11 cellular contexts compared by ENCODE assay signal in genomic region chr5:72557576-72558336, GRCh38. TPM values are rescaled to one million over a fixed set of nuclear protein-coding genes. Genes with fewer than 3 reads are reported as not detected.
DNase-seq lines count a peak whose midpoint lies in the region; ATAC-seq, FAIRE-seq and TF ChIP-seq lines count a peak whose summit lies in the region.
"Had no signal": no experiment of that assay in that cellular context is flagged by ENCODE, and none has a peak within 500 bp of the region (broad histone marks: within the 10 kb centered on the region; RNA-seq: fewer than 3 reads in every experiment).

No MANE protein-coding gene starts in this region.

- SMC1A ChIA-PET in GM12878 (lab: Charles Lee; ENCODE audit: uncharacterized antibody, unreplicated experiment) = interaction anchor here (1.4 to 1.7 kb wide), 3 partner anchors 20 to 260 kb away, joined by 3 to 4 read pairs (median 4); partner anchors contain the start of gene ZNF366

- H3K9me3 Mint-ChIP-seq in GM23338 = no peaks in the 10 kb centered on the region
- H3K9me3 Mint-ChIP-seq in stimulated activated naive CD8-positive, alpha-beta T cell treated with anti-CD3 and anti-CD28 coated beads, Interleukin-15, amount 100 ng/mL, for 72 hours = no peaks in the 10 kb centered on the region

- H3K4me3 Mint-ChIP-seq in GM23338 = peak overlapping the region; percentile 71
- peak overlapping the region; percentile 84 to 90 for H3K4me3 Mint-ChIP-seq in stimulated activated naive CD8-positive, alpha-beta T cell treated with anti-CD3 and anti-CD28 coated beads, Interleukin-15, amount 100 ng/mL, for 72 hours

- TF ChIP-seq POLR2A in GM12878 (IDR thresholded peaks at IDR 0.05; ENCODE audit: low read depth, low read length) = no peak

- H3K36me3 Mint-ChIP-seq in GM23338 (ENCODE audit: low read depth) = no peaks in the 10 kb centered on the region; the same call in 2 of the 3 replicates

- WGBS in GM12878 (ENCODE audit: insufficient coverage, insufficient replicate concordance, low lambda C conversion rate, missing lambda C conversion rate) = 72% methylated on average over 17 of the region's 17 CpGs
- WGBS in mesodermal cell (ENCODE audit: insufficient coverage in 2 of 2), 2 experiments = 93 to 95% methylated on average over 13 to 14 of the region's 17 CpGs

- H3K9me2 ChIP-seq in GM23338 (ENCODE audit: insufficient read depth) = no peaks in the 10 kb centered on the region; the same call in 1 of the 2 replicates

- no peaks in the 10 kb centered on the region for H3K79me2 ChIP-seq in GM23338 (replicated peaks; ENCODE audit: insufficient read depth)
- no peaks in the 10 kb centered on the region for H3K79me2 ChIP-seq in GM12878 (ENCODE audit: control insufficient read depth, insufficient read depth, low read length)

- DNase-seq in GM23338 (ENCODE audit: low spot score) (no peak), GM12878 (ENCODE audit: low read depth, low spot score) (no peak), GM10248 (ENCODE audit: extremely low spot score) (no peak), GM13977 (ENCODE audit: low spot score) (no peak)
- no peak for DNase-seq in stimulated activated naive CD8-positive, alpha-beta T cell treated with anti-CD3 and anti-CD28 coated beads, Interleukin-15, amount 100 ng/mL, for 72 hours
- DNase-seq: cortex of kidney had no signal

- peak overlapping the region; percentile 97; the same call in 1 of the 2 replicates for H2AFZ ChIP-seq in GM23338
- no peak overlapping the region for H2AFZ ChIP-seq in GM12878 (ENCODE audit: control insufficient read depth, low read depth, low read length)

- CTCF ChIA-PET in GM12878 (lab: Yijun Ruan, JAX) (interaction anchor here (1.7 kb wide), 1 partner anchor 192 kb away, joined by 3 read pairs; no protein-coding TSS in a partner anchor), GM10248 (lab: Yijun Ruan, JAX) (interaction anchor here (1.3 to 2.8 kb wide), 5 partner anchors 8 to 202 kb away, joined by 3 to 16 read pairs (median 4); no protein-coding TSS in a partner anchor)

- no peak overlapping the region for H3K9ac ChIP-seq in GM12878 (ENCODE audit: control insufficient read depth, insufficient read depth, low read length)

- peak; percentile 21; the same call in 1 of the 2 replicates for TF ChIP-seq RAD21 in GM12878 (IDR thresholded peaks at IDR 0.05; ENCODE audit: insufficient read depth, low read depth, low read length)

- peaks cover 9% of the 10 kb centered on the region for H3K27me3 Mint-ChIP-seq in GM23338 (ENCODE audit: insufficient read depth, low read depth, poor library complexity)
- peaks cover 68% of the 10 kb centered on the region for H3K27me3 Mint-ChIP-seq in stimulated activated naive CD8-positive, alpha-beta T cell treated with anti-CD3 and anti-CD28 coated beads, Interleukin-15, amount 100 ng/mL, for 72 hours

- H3K27me3 ChIP-seq in GM23338 (ENCODE audit: insufficient read depth) (no peaks in the 10 kb centered on the region), GM12878 (replicated peaks in 1 of 2; ENCODE audit: control insufficient read depth in 2 of 2, insufficient read depth in 2 of 2, low read length in 1 of 2) (no peaks in the 10 kb centered on the region; a peak in 1 of 4 replicates)
- H3K27me3 ChIP-seq: heart right ventricle, Peyer's patch had no signal

- in situ Hi-C loops in GM12878 (cut with MboI) (no loop called here), GM13977 (cut with MboI; ENCODE audit: low pct_unique_long_range_greater_than_20kb, low sequenced_read_pairs, unreplicated experiment) (no loop called here)

- peaks cover 67% of the 10 kb centered on the region for H3K4me1 Mint-ChIP-seq in GM23338
- peaks cover 25% of the 10 kb centered on the region for H3K4me1 Mint-ChIP-seq in stimulated activated naive CD8-positive, alpha-beta T cell treated with anti-CD3 and anti-CD28 coated beads, Interleukin-15, amount 100 ng/mL, for 72 hours

- H3F3A ChIP-seq in GM23338 (replicated peaks; ENCODE audit: low read depth) = no peaks in the 10 kb centered on the region; the same call in 1 of the 2 replicates

- no peak for FAIRE-seq in GM12878 (lab: Jason Lieb, UNC)

- H3K27ac Mint-ChIP-seq in GM23338 = no peak overlapping the region
- H3K27ac Mint-ChIP-seq in stimulated activated naive CD8-positive, alpha-beta T cell treated with anti-CD3 and anti-CD28 coated beads, Interleukin-15, amount 100 ng/mL, for 72 hours = no peak overlapping the region

- intact Hi-C loops in GM12878 (cut with micrococcal nuclease; ENCODE audit: unreplicated experiment) = no loop called here

- 0 out of 2 replicates have a peak overlapping the region, but pooled peaks have one; percentile 59 for H3K4me3 ChIP-seq in GM23338
- H3K4me3 ChIP-seq in GM12878 = no peak overlapping the region
- no peak overlapping the region for H3K4me3 ChIP-seq in mesodermal cell (ENCODE audit: extremely low read depth, insufficient read depth, low read length, poor library complexity, severe bottlenecking)

- H3K27ac ChIP-seq in GM23338 (ENCODE audit: low read depth) (no peak overlapping the region), GM12878 (ENCODE audit: control insufficient read depth, insufficient read depth) (no peak overlapping the region), mesodermal cell (ENCODE audit: low read depth, low read length, severe bottlenecking) (peak overlapping the region; percentile 86)

- H3K4me2 ChIP-seq in GM23338 = peak overlapping the region; percentile 79
- H3K4me2 ChIP-seq in GM12878 (ENCODE audit: control insufficient read depth, insufficient read depth) = no peak overlapping the region

- no peaks in the 10 kb centered on the region for H3K36me3 ChIP-seq in GM23338 (ENCODE audit: insufficient read depth)
- no peaks in the 10 kb centered on the region for H3K36me3 ChIP-seq in GM12878 (ENCODE audit: control insufficient read depth in 2 of 2, insufficient read depth in 2 of 2, low read length in 1 of 2)
- H3K36me3 ChIP-seq in mesodermal cell (ENCODE audit: control insufficient read depth, insufficient read depth, low read length) = no peaks in the 10 kb centered on the region
- H3K36me3 ChIP-seq: heart right ventricle, Peyer's patch had no signal

- H3K9me3 ChIP-seq in GM12878 (replicated peaks; ENCODE audit: control insufficient read depth, insufficient read depth, low read length) = no peaks in the 10 kb centered on the region
- H3K9me3 ChIP-seq in mesodermal cell (ENCODE audit: control insufficient read depth, low read length) = no peaks in the 10 kb centered on the region
- H3K9me3 ChIP-seq: heart right ventricle, Peyer's patch had no signal

- H4K20me1 ChIP-seq in GM23338 (replicated peaks; ENCODE audit: insufficient read depth) (no peaks in the 10 kb centered on the region), GM12878 (ENCODE audit: control insufficient read depth, insufficient read depth) (no peaks in the 10 kb centered on the region)

- RAD21 ChIA-PET in GM12878 (lab: Charles Lee; ENCODE audit: unreplicated experiment) = no interaction called here

- POLR2A ChIA-PET in GM12878 (lab: Charles Lee) = no interaction called here
- POLR2A ChIA-PET in GM10248 (lab: Yijun Ruan, JAX) = no interaction called here

- ATAC-seq in GM23338 (no peak), GM12878 (no peak), GM21390 (IDR thresholded peaks at IDR 0.05; ENCODE audit: unreplicated experiment) (no peak)
- ATAC-seq in stimulated activated naive CD8-positive, alpha-beta T cell treated with anti-CD3 and anti-CD28 coated beads, Interleukin-15, amount 100 ng/mL, for 72 hours = no peak

- no peak for TF ChIP-seq EP300 in GM12878 (IDR thresholded peaks at IDR 0.05; ENCODE audit: borderline replicate concordance in 1 of 2, control insufficient read depth in 1 of 2, low read depth in 2 of 2, low read length in 2 of 2)

- H3K4me1 ChIP-seq in GM23338 (ENCODE audit: insufficient read depth) (peaks cover 43% of the 10 kb centered on the region), GM12878 (ENCODE audit: control insufficient read depth, insufficient read depth, low read length) (peaks cover 3% of the 10 kb centered on the region), mesodermal cell (ENCODE audit: control insufficient read depth, insufficient read depth, low read length, poor library complexity, severe bottlenecking) (peaks cover 14% of the 10 kb centered on the region)
- H3K4me1 ChIP-seq: Peyer's patch had no signal

- no TSS peak for BruUV-seq in GM12878 (replicated peaks; lab: Mats Ljungman, UMichigan)

- TF ChIP-seq CTCF in GM23338 (conservative IDR thresholded peaks at IDR 0.05; ENCODE audit: low read depth in 2 of 2) (peak in 1 of 2 experiments; percentile 22; a peak in 1 of 4 replicates), GM12878 (IDR thresholded peaks at IDR 0.05 in 2 of 3, conservative IDR thresholded peaks at IDR 0.05 in 1 of 3; ENCODE audit: control insufficient read depth in 2 of 3, extremely low read depth in 1 of 3, insufficient read depth in 1 of 3, low read depth in 3 of 3, low read length in 3 of 3) (no peak), GM10248 (IDR thresholded peaks at IDR 0.05; ENCODE audit: control extremely low read depth, extremely low read depth, low read depth, missing control alignments) (no peak), GM13977 (IDR thresholded peaks at IDR 0.05; ENCODE audit: extremely low read depth, insufficient read depth, missing control alignments) (no peak)

TF ChIP-seq in GM23338, 12 proteins besides CTCF, POLR2A, EP300 and RAD21 (continues in another document):
- no peak for TF ChIP-seq ZNF331 (CRISPR knock-in tag; IDR thresholded peaks at IDR 0.05; ENCODE audit: low read depth)

TF ChIP-seq in GM12878, 131 proteins besides CTCF, POLR2A, EP300 and RAD21 (continues in another document):
- TF ChIP-seq RFX5 (IDR thresholded peaks at IDR 0.05; ENCODE audit: low read depth, low read length) (no peak), GABPA (IDR thresholded peaks at IDR 0.05; ENCODE audit: low read depth) (no peak)

RNA-seq across cellular contexts. Expression of gene ZNF366, which starts 50.5 kb away (rescaled TPM):
- total RNA-seq in GM23338 (2014; rRNA removed; shearing (Covaris generic)) = not detected in 2 replicates
- polyA plus RNA-seq in GM23338 (2016; fragmentation: Nextera tagmentation; extraction: Ambion mirVana) = not detected in 2 replicates
- total RNA-seq in GM12878 (2013; cell fraction: nucleolus; rRNA removed) = not detected in 2 replicates
- total RNA-seq in GM12878 (2014; rRNA removed) = 0.06 TPM in 1 of 2 replicates, not detected in the other
- total RNA-seq in GM12878 (2014; rRNA removed; fragmentation: Illumina TruSeq; extraction: Trizol) = 0.05 TPM in 1 of 2 replicates, not detected in the other
- 0.18 TPM in 1 of 2 replicates, not detected in the other for total RNA-seq in GM12878 (2021)
- not detected for polyA plus RNA-seq in GM12878 (2011; ENCODE audit: low read depth)
- polyA plus RNA-seq in GM12878 (2011; rRNA removed) = not detected in 2 replicates
- not detected in 2 replicates for polyA plus RNA-seq in GM12878 (2011; cell fraction: cytosol; rRNA removed)
- polyA plus RNA-seq in GM12878 (2011; cell fraction: nucleus; rRNA removed) = not detected in 2 replicates
- polyA plus RNA-seq in GM12878 (2012) = 0.04 and 0.08 TPM in 2 replicates
- 0.01 and 0.10 TPM in 2 replicates for polyA plus RNA-seq in GM12878 (2014; fragmentation: Illumina TruSeq; extraction: Trizol)
- not detected for polyA plus RNA-seq in GM12878 (2014; fragmentation: Nextera tagmentation; extraction: Ambion mirVana)
- 0.03 TPM in 1 of 2 replicates, not detected in the other for polyA plus RNA-seq in GM12878 (2014; rRNA removed)
- not detected for polyA plus RNA-seq in GM12878 (2016; fragmentation: Nextera tagmentation; extraction: Ambion mirVana)
- polyA minus RNA-seq in GM12878 (2011; rRNA and poly(A)+ RNA removed) = not detected in 2 replicates
- not detected in 2 replicates for polyA minus RNA-seq in GM12878 (2011; cell fraction: cytosol; rRNA and poly(A)+ RNA removed)
- not detected in 2 replicates for polyA minus RNA-seq in GM12878 (2011; cell fraction: nucleus; rRNA and poly(A)+ RNA removed)
- 1.1 TPM for polyA plus RNA-seq in mesodermal cell (2013, experiment 1 of 2)
- polyA plus RNA-seq in mesodermal cell (2013, experiment 2 of 2) = 0.81 TPM
- total RNA-seq: osteocyte had no signal
